ENCODE assay signal across 8 cellular contexts in genomic region chr3:118628704-118629341, GRCh38.
DNase-seq lines count a peak whose midpoint lies in the region; ATAC-seq and TF ChIP-seq lines count a peak whose summit lies in the region.

No MANE protein-coding gene starts in this region.

- H4K20me1 ChIP-seq in HCT116 (ENCODE audit: insufficient read depth): no peaks in the 10 kb centered on the region
- H4K20me1 ChIP-seq in Karpas-422 (ENCODE audit: insufficient read depth, low read depth, low read length): no peaks in the 10 kb centered on the region

- BruUV-seq in HCT116 (replicated peaks; lab: Mats Ljungman, UMichigan) (no TSS peak), Panc1 (replicated peaks; lab: Mats Ljungman, UMichigan) (no TSS peak)

- CTCF ChIA-PET in HCT116 (lab: Charles Lee): no interaction called here
- CTCF ChIA-PET in Panc1 (lab: Charles Lee): interaction anchor here (0.6 kb wide), 1 partner anchor 225 kb away, joined by 3 read pairs; no protein-coding TSS in a partner anchor

- WGBS in liver: 8% methylated on average over 8 of the region's 8 CpGs
- WGBS in tibial nerve, 2 donors: 5 to 6% methylated on average over 8 of the region's 8 CpGs

- no peak overlapping the region for H2AFZ ChIP-seq in HCT116 (ENCODE audit: low read depth, low read length, poor library complexity, severe bottlenecking)
- no peak overlapping the region for H2AFZ ChIP-seq in Karpas-422 (ENCODE audit: low read length)

- H3K9ac ChIP-seq in HCT116 (ENCODE audit: low read length) (no peak overlapping the region), Karpas-422 (ENCODE audit: low read length) (no peak overlapping the region), liver (ENCODE audit: low read depth in 1 of 2, low read length in 2 of 2) (no peak overlapping the region)

- H3K4me2 ChIP-seq in HCT116 (ENCODE audit: low read length) (no peak overlapping the region), Karpas-422 (ENCODE audit: low read depth, low read length, poor library complexity, severe bottlenecking) (peak overlapping the region; percentile 26)

- TF ChIP-seq RAD21 in HCT116 (IDR thresholded peaks at IDR 0.05; ENCODE audit: low read depth): peak; percentile 80
- peak; percentile 97 to 98 for TF ChIP-seq RAD21 in liver (IDR thresholded peaks at IDR 0.05)

- H3K27me3 ChIP-seq in HCT116 (ENCODE audit: insufficient read depth, low read length) (no peaks in the 10 kb centered on the region), Karpas-422 (ENCODE audit: low read length) (no peaks in the 10 kb centered on the region), Panc1 (ENCODE audit: control insufficient read depth, insufficient read depth, low read length) (no peaks in the 10 kb centered on the region), liver (ENCODE audit: control insufficient read depth in 4 of 4, insufficient read depth in 4 of 4, low read length in 3 of 4) (no peaks in the 10 kb centered on the region), tibial nerve (no peaks in the 10 kb centered on the region)

- no peak overlapping the region for H3K4me3 ChIP-seq in GM12864 (ENCODE audit: low read depth, low read length)
- H3K4me3 ChIP-seq in HCT116 (replicated peaks in 1 of 2; ENCODE audit: low read depth in 1 of 2, low read length in 2 of 2): no peak overlapping the region
- H3K4me3 ChIP-seq in Karpas-422 (ENCODE audit: low read length): no peak overlapping the region
- H3K4me3 ChIP-seq in Panc1 (ENCODE audit: low read depth in 2 of 2, low read length in 2 of 2): no peak overlapping the region
- H3K4me3 ChIP-seq in coronary artery: no peak overlapping the region
- H3K4me3 ChIP-seq in liver (ENCODE audit: low read depth in 1 of 3, low read length in 3 of 3): no peak overlapping the region
- no peak overlapping the region for H3K4me3 ChIP-seq in tibial nerve

- in situ Hi-C loops in Panc1 (cut with HindIII; ENCODE audit: low pct_unique_long_range_greater_than_20kb, low sequenced_read_pairs): no loop called here

- no peaks in the 10 kb centered on the region for H3K79me2 ChIP-seq in HCT116 (ENCODE audit: insufficient read depth, low read length)
- H3K79me2 ChIP-seq in Karpas-422 (ENCODE audit: low read length): no peaks in the 10 kb centered on the region

- DNase-seq in GM12864 (ENCODE audit: low read depth): peak; percentile 51
- peak; percentile 59 for DNase-seq in HCT116 (ENCODE audit: low read depth, low spot score)
- peak; percentile 93 for DNase-seq in Karpas-422
- peak; percentile 64 for DNase-seq in Panc1 (ENCODE audit: low read depth, low spot score)
- no peak for DNase-seq in coronary artery (ENCODE audit: low spot score)
- peak; percentile 19 to 61 for DNase-seq in tibial nerve (ENCODE audit: low spot score in 2 of 2)

- ATAC-seq in HCT116 (peak; percentile 98), Panc1 (peak; percentile 91)

- TF ChIP-seq CTCF in 22Rv1 (IDR thresholded peaks at IDR 0.05) (peak; percentile 87), GM12864 (IDR thresholded peaks at IDR 0.05; ENCODE audit: low read depth, low read length, missing control alignments) (peak; percentile 97), HCT116 (IDR thresholded peaks at IDR 0.05 in 2 of 3, conservative IDR thresholded peaks at IDR 0.05 in 1 of 3; ENCODE audit: borderline replicate concordance in 1 of 3, insufficient read depth in 1 of 3, low read depth in 2 of 3, low read length in 2 of 3) (peak; percentile 34 to 77 (median 71); a peak in 5 of 6 replicates), Panc1 (IDR thresholded peaks at IDR 0.05) (peak; percentile 90), coronary artery (IDR thresholded peaks at IDR 0.05) (peak; percentile 40), liver (IDR thresholded peaks at IDR 0.05; ENCODE audit: low read depth, low read length, missing input control) (peak; percentile 94), tibial nerve (IDR thresholded peaks at IDR 0.05) (peak; percentile 50 to 68 (median 61))

- TF ChIP-seq POLR2A in HCT116 (IDR thresholded peaks at IDR 0.05; ENCODE audit: borderline replicate concordance, extremely low read depth, insufficient read depth, insufficient read length) (no peak), tibial nerve (IDR thresholded peaks at IDR 0.05) (no peak)

- POLR2A ChIA-PET in HCT116 (lab: Charles Lee) (no interaction called here), Panc1 (lab: Charles Lee) (no interaction called here)

- H3K36me3 ChIP-seq in HCT116 (ENCODE audit: control insufficient read depth in 1 of 2, insufficient read depth in 2 of 2, low read length in 2 of 2): no peaks in the 10 kb centered on the region
- peaks cover 11% of the 10 kb centered on the region for H3K36me3 ChIP-seq in Karpas-422 (ENCODE audit: insufficient read depth, low read length)
- H3K36me3 ChIP-seq in Panc1 (ENCODE audit: control insufficient read depth, insufficient read depth, low read length): no peaks in the 10 kb centered on the region
- no peaks in the 10 kb centered on the region for H3K36me3 ChIP-seq in liver (ENCODE audit: control insufficient read depth in 4 of 4, insufficient read depth in 3 of 4, low read depth in 1 of 4, low read length in 3 of 4)
- no peaks in the 10 kb centered on the region for H3K36me3 ChIP-seq in tibial nerve

- TF ChIP-seq EP300 in tibial nerve (IDR thresholded peaks at IDR 0.05): no peak

- H3K4me1 ChIP-seq in HCT116 (ENCODE audit: control insufficient read depth in 1 of 2, insufficient read depth in 2 of 2, low read length in 2 of 2) (no peaks in the 10 kb centered on the region), Karpas-422 (ENCODE audit: low read length) (peaks cover 65% of the 10 kb centered on the region), Panc1 (ENCODE audit: control insufficient read depth, insufficient read depth, low read length) (no peaks in the 10 kb centered on the region), liver (ENCODE audit: control insufficient read depth in 4 of 4, insufficient read depth in 4 of 4, low read length in 3 of 4) (peaks cover 0 to 2% (median under 1%) of the 10 kb centered on the region in 4 donors), tibial nerve (no peaks in the 10 kb centered on the region)

- H3K9me2 ChIP-seq in HCT116 (ENCODE audit: insufficient read depth) (no peaks in the 10 kb centered on the region), Karpas-422 (replicated peaks; ENCODE audit: insufficient read depth, low read length) (no peaks in the 10 kb centered on the region)

- intact Hi-C loops in HCT116 (cut with micrococcal nuclease): loop anchor here (2.0 to 5.0 kb wide), 2 partner anchors 632 to 1858 kb away; no protein-coding TSS in a partner anchor
- intact Hi-C loops in Panc1 (cut with micrococcal nuclease; ENCODE audit: unreplicated experiment): loop anchor here (10.0 kb wide), 1 partner anchor 634 kb away; no protein-coding TSS in a partner anchor

- RAD21 ChIA-PET in HCT116 (lab: Charles Lee; ENCODE audit: low non-redundant PET in 1 of 2, low total read pairs in 2 of 2, uncharacterized antibody in 2 of 2, unreplicated experiment in 2 of 2): no interaction called here

- H3K27ac ChIP-seq in 22Rv1: no peak overlapping the region
- H3K27ac ChIP-seq in HCT116 (ENCODE audit: low read depth, low read length): no peak overlapping the region
- H3K27ac ChIP-seq in Karpas-422 (ENCODE audit: low read length): peak overlapping the region; percentile 83
- H3K27ac ChIP-seq in Panc1 (ENCODE audit: low read length): no peak overlapping the region
- no peak overlapping the region for H3K27ac ChIP-seq in coronary artery
- no peak overlapping the region for H3K27ac ChIP-seq in liver (ENCODE audit: low read depth in 1 of 2, low read length in 2 of 2)
- H3K27ac ChIP-seq in tibial nerve: no peak overlapping the region

- no peaks in the 10 kb centered on the region for H3K9me3 ChIP-seq in HCT116 (ENCODE audit: control insufficient read depth in 1 of 2, insufficient read depth in 1 of 2, low read depth in 1 of 2, low read length in 2 of 2)
- H3K9me3 ChIP-seq in Karpas-422 (ENCODE audit: low read length): no peaks in the 10 kb centered on the region
- no peaks in the 10 kb centered on the region for H3K9me3 ChIP-seq in Panc1 (ENCODE audit: control insufficient read depth, insufficient read depth, low read depth, low read length)
- no peaks in the 10 kb centered on the region for H3K9me3 ChIP-seq in liver (ENCODE audit: control insufficient read depth in 4 of 4, low read length in 3 of 4)
- H3K9me3 ChIP-seq in tibial nerve: no peaks in the 10 kb centered on the region

TF ChIP-seq in HCT116, 20 proteins besides CTCF, POLR2A, EP300 and RAD21 (continues in another document):
- no peak for TF ChIP-seq TCF7L2 (IDR thresholded peaks at IDR 0.05; ENCODE audit: borderline replicate concordance, extremely low read depth, insufficient read depth, insufficient read length)

TF ChIP-seq in liver, 16 proteins besides CTCF, POLR2A, EP300 and RAD21:
- peak; percentile 37 for TF ChIP-seq YY1 (IDR thresholded peaks at IDR 0.05)
- TF ChIP-seq MAX (IDR thresholded peaks at IDR 0.05): no peak

Comparison
In these comparisons a context has a peak if more than half of its experiments do, and no peak if none do; other contexts are left out.
1. CTCF ChIP-seq: peak in every context shown above with its lines; median percentile 97 in GM12864; 94 in liver; 90 in Panc1; 87 in 22Rv1; 71 in HCT116; 61 in tibial nerve; 40 in coronary artery.